Comparison of ENCODE assay signal across 24 cellular contexts in the genomic region with DNA sequence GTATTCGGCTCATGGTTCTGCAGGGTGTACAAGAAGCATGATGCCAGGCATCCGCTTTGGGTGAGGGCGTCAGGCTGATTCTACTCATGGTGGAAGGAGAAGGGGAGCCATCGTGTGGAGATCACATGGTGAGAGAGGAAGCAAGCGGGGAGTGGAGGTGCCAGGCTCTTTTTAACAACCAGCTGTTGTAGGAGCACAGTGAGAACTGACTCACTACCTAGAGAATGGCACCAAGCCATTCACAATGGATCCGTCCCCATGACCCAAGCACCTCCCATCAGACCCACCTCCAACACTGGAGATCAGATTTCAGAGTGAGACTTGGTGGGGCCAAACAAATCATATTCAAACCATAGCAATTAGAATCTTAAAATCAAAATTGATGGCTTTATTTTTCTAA.
DNase-seq lines count a peak whose midpoint lies in the region; ATAC-seq and TF ChIP-seq lines count a peak whose summit lies in the region.
"Had no signal": no experiment of that assay in that cellular context is flagged by ENCODE, and none has a peak within 500 bp of the region (broad histone marks: within the 10 kb centered on the region; RNA-seq: fewer than 3 reads in every experiment).

No MANE protein-coding gene starts in this region.

- peaks cover 15% of the 10 kb centered on the region for H3K4me1 Mint-ChIP-seq in endothelial cell (ENCODE audit: unreplicated experiment)
- H3K4me1 Mint-ChIP-seq: activated CD4-positive, alpha-beta memory T cell treated with anti-CD3 and anti-CD28 coated beads, Interleukin-2, amount 10 ng/mL, durations not matched to agents 7 days and 5 days; activated naive CD8-positive, alpha-beta T cell treated with anti-CD3 and anti-CD28 coated beads, Interleukin-2, amount 50 U/mL, for 24 hours; naive B cell had no signal

- H3K4me3 Mint-ChIP-seq in endothelial cell (ENCODE audit: unreplicated experiment): peak overlapping the region; percentile 57
- H3K4me3 Mint-ChIP-seq: activated CD4-positive, alpha-beta memory T cell treated with anti-CD3 and anti-CD28 coated beads, Interleukin-2, amount 10 ng/mL, durations not matched to agents 7 days and 5 days; activated naive CD8-positive, alpha-beta T cell treated with anti-CD3 and anti-CD28 coated beads, Interleukin-2, amount 50 U/mL, for 24 hours; naive B cell had no signal

- no peaks in the 10 kb centered on the region for H3K36me3 ChIP-seq in tibial artery
- H3K36me3 ChIP-seq: colonic mucosa, upper lobe of right lung had no signal

- H3K36me3 Mint-ChIP-seq in endothelial cell (ENCODE audit: low read depth, unreplicated experiment): peaks cover 45% of the 10 kb centered on the region
- H3K36me3 Mint-ChIP-seq: naive B cell had no signal

- no peaks in the 10 kb centered on the region for H3K27me3 Mint-ChIP-seq in endothelial cell (ENCODE audit: unreplicated experiment)
- H3K27me3 Mint-ChIP-seq: naive B cell had no signal

- H3K9me3 ChIP-seq in tibial artery: no peaks in the 10 kb centered on the region
- H3K9me3 ChIP-seq: A549, colonic mucosa, upper lobe of right lung had no signal

- ATAC-seq in GM21381 (IDR thresholded peaks at IDR 0.05; ENCODE audit: unreplicated experiment): no peak
- no peak for ATAC-seq in left colon
- ATAC-seq: A549; activated naive CD8-positive, alpha-beta T cell treated with anti-CD3 and anti-CD28 coated beads, Interleukin-2, amount 50 U/mL, for 24 hours; upper lobe of right lung had no signal

- DNase-seq in NCI-H748 (lab: John Stamatoyannopoulos, UW; ENCODE audit: unreplicated experiment) (peak; percentile 3), NCI-H748 treated with DMSO at 0.1 percent for 48 hours (lab: John Stamatoyannopoulos, UW) (no peak), NCI-H446 treated with DMSO at 0.1 percent for 48 hours (lab: John Stamatoyannopoulos, UW) (peak; percentile 7), endothelial cell (ENCODE audit: low spot score) (no peak), tibial artery (no peak), NCI-H1436 (lab: John Stamatoyannopoulos, UW) (no peak), left colon (no peak)
- DNase-seq: activated CD4-positive, alpha-beta memory T cell treated with anti-CD3 and anti-CD28 coated beads, Interleukin-2, amount 10 ng/mL, durations not matched to agents 7 days and 5 days; activated effector memory CD4-positive, alpha-beta T cell treated with anti-CD3 and anti-CD28 coated beads, Interleukin-2, amount 50 U/mL, for 16 hours; activated naive CD8-positive, alpha-beta T cell treated with anti-CD3 and anti-CD28 coated beads, Interleukin-2, amount 50 U/mL, for 24 hours; activated T-cell treated with anti-CD3 and anti-CD28 coated beads for 4 hours; colonic mucosa; COR-L47; MV-4-11; naive B cell; NCI-H187 treated with DMSO at 0.1 percent for 48 hours; NCI-H524 treated with DMSO at 0.1 percent for 48 hours; occipital lobe; right cardiac atrium; T1000; upper lobe of right lung had no signal

- H3K4me1 ChIP-seq in tibial artery: peaks cover 0 to 70% (median 37%) of the 10 kb centered on the region in 4 donors
- H3K4me1 ChIP-seq: A549, colonic mucosa had no signal

- H3K27ac ChIP-seq in tibial artery: peak overlapping the region; percentile 62 to 83
- H3K27ac ChIP-seq: A549, colonic mucosa, RWPE1, upper lobe of right lung had no signal

- intact Hi-C loops in tibial artery (cut with DNase I; ENCODE audit: low total_unique reads): no loop called here
- intact Hi-C loops in left colon (cut with DNase I, micrococcal nuclease): no loop called here

- no peak overlapping the region for H3K4me3 ChIP-seq in tibial artery
- H3K4me3 ChIP-seq: A549, colonic mucosa, upper lobe of right lung had no signal

- H3K9me3 Mint-ChIP-seq in endothelial cell (ENCODE audit: unreplicated experiment): no peaks in the 10 kb centered on the region
- H3K9me3 Mint-ChIP-seq: activated CD4-positive, alpha-beta memory T cell treated with anti-CD3 and anti-CD28 coated beads, Interleukin-2, amount 10 ng/mL, durations not matched to agents 7 days and 5 days; activated naive CD8-positive, alpha-beta T cell treated with anti-CD3 and anti-CD28 coated beads, Interleukin-2, amount 50 U/mL, for 24 hours; naive B cell had no signal

- H3K27me3 ChIP-seq in tibial artery: no peaks in the 10 kb centered on the region
- H3K27me3 ChIP-seq: colonic mucosa, upper lobe of right lung had no signal

- no peak overlapping the region for H3K27ac Mint-ChIP-seq in endothelial cell (ENCODE audit: unreplicated experiment)
- H3K27ac Mint-ChIP-seq: activated CD4-positive, alpha-beta memory T cell treated with anti-CD3 and anti-CD28 coated beads, Interleukin-2, amount 10 ng/mL, durations not matched to agents 7 days and 5 days; activated naive CD8-positive, alpha-beta T cell treated with anti-CD3 and anti-CD28 coated beads, Interleukin-2, amount 50 U/mL, for 24 hours; naive B cell had no signal

- TF ChIP-seq CTCF in endothelial cell (IDR thresholded peaks at IDR 0.05; ENCODE audit: unreplicated experiment): no peak
- no peak for TF ChIP-seq CTCF in tibial artery (IDR thresholded peaks at IDR 0.05)

Comparison
In these comparisons a context has a peak if more than half of its experiments do, and no peak if none do; other contexts are left out.
1. DNase-seq: peak in NCI-H748 (single experiment) and NCI-H446 treated with DMSO at 0.1 percent for 48 hours (single experiment); none in NCI-H748 treated with DMSO at 0.1 percent for 48 hours (single experiment), endothelial cell (single experiment), tibial artery (0 of 2), NCI-H1436 (single experiment) and left colon (0 of 2).